Comparison of ENCODE assay signal across 21 cellular contexts in genomic region chr7:106613861-106614560, GRCh38. TPM values are rescaled to one million over a fixed set of nuclear protein-coding genes. Genes with fewer than 3 reads are reported as not detected.
DNase-seq lines count a peak whose midpoint lies in the region; ATAC-seq and TF ChIP-seq lines count a peak whose summit lies in the region.
"Had no signal": no experiment of that assay in that cellular context is flagged by ENCODE, and none has a peak within 500 bp of the region (broad histone marks: within the 10 kb centered on the region; RNA-seq: fewer than 3 reads in every experiment).

No MANE protein-coding gene starts in this region.

- ATAC-seq in RWPE2 (ENCODE audit: low read depth): no peak
- ATAC-seq: activated CD8-positive, alpha-beta T cell treated with anti-CD3 and anti-CD28 coated beads, Interleukin-2, amount 10 ng/mL, durations not matched to agents 7 days and 5 days had no signal

- DNase-seq in AG20443 (ENCODE audit: low spot score) (peak; percentile 21), RWPE2 (ENCODE audit: low spot score) (no peak), fibroblast of gingiva (ENCODE audit: low read depth) (peak; percentile 64), trophoblast cell (peak; percentile 9 to 86), posterior cingulate gyrus (no peak), DMS153 treated with DMSO at 0.1 percent for 48 hours (lab: John Stamatoyannopoulos, UW; ENCODE audit: unreplicated experiment) (no peak), anterior cingulate cortex (lab: John Stamatoyannopoulos, UW) (no peak)
- DNase-seq in activated CD4-positive, alpha-beta T cell treated with anti-CD3 and anti-CD28 coated beads, Interleukin-2, amount 50 U/mL, for 1 hour: no peak
- DNase-seq: ACHN; activated CD4-positive, CD25-positive, alpha-beta regulatory T cell; activated CD8-positive, alpha-beta T cell treated with anti-CD3 and anti-CD28 coated beads, Interleukin-2, amount 10 ng/mL, durations not matched to agents 7 days and 5 days; activated gamma-delta T cell treated with Interleukin-2 at 50 U/mL for 16 hours; CD4-positive, CD25-positive, alpha-beta regulatory T cell; foreskin melanocyte; NCI-H69; stimulated activated CD4-positive, alpha-beta T cell treated with anti-CD3 and anti-CD28 coated beads, Interleukin-4, amount 100 ng/mL, for 24 hours; stimulated activated naive CD4-positive, alpha-beta T cell treated with Interleukin-2 at 50 U/mL for 16 hours had no signal

- no peak overlapping the region for H3K4ac ChIP-seq in trophoblast cell (ENCODE audit: low read depth, low read length)

- no peak overlapping the region for H4K12ac ChIP-seq in trophoblast cell (ENCODE audit: low read depth, low read length)

- TF ChIP-seq CTCF in RWPE2 (IDR thresholded peaks at IDR 0.05; ENCODE audit: poor library complexity, severe bottlenecking): no peak

- H3K27ac ChIP-seq in RWPE2 (ENCODE audit: poor library complexity, severe bottlenecking) (peak overlapping the region; percentile 42), trophoblast cell (ENCODE audit: low read depth, low read length) (no peak overlapping the region)
- H3K27ac ChIP-seq: hepatocyte, RWPE1 had no signal

- H3K4me1 ChIP-seq in RWPE2 (ENCODE audit: insufficient read depth, poor library complexity, severe bottlenecking): peaks cover 19% of the 10 kb centered on the region
- peaks cover 0 to 5% of the 10 kb centered on the region in 2 experiments for H3K4me1 ChIP-seq in trophoblast cell (ENCODE audit: control insufficient read depth in 1 of 2, insufficient read depth in 2 of 2, low read length in 2 of 2)

- H3K4me2 ChIP-seq in trophoblast cell (ENCODE audit: low read length): no peak overlapping the region
- H3K4me2 ChIP-seq: hepatocyte had no signal

- H2BK120ac ChIP-seq in trophoblast cell (ENCODE audit: insufficient read depth, low read length, poor library complexity): no peak overlapping the region

- H3K9ac ChIP-seq in trophoblast cell (ENCODE audit: low read length): no peak overlapping the region

- H3K79me1 ChIP-seq in trophoblast cell (ENCODE audit: low read length): no peaks in the 10 kb centered on the region

- no peak overlapping the region for H2AK5ac ChIP-seq in trophoblast cell (ENCODE audit: low read length)

- H3K27me3 ChIP-seq in RWPE2 (ENCODE audit: insufficient read depth, poor library complexity, severe bottlenecking): no peaks in the 10 kb centered on the region
- H3K27me3 ChIP-seq in trophoblast cell (ENCODE audit: insufficient read depth, low read length): no peaks in the 10 kb centered on the region
- H3K27me3 ChIP-seq: hepatocyte, tibial nerve had no signal

- H3K4me3 ChIP-seq in RWPE2 (ENCODE audit: severe bottlenecking): no peak overlapping the region
- H3K4me3 ChIP-seq in trophoblast cell (ENCODE audit: low read depth, low read length): no peak overlapping the region
- H3K4me3 ChIP-seq: HAP-1, hepatocyte, tibial nerve had no signal

- H3K14ac ChIP-seq in trophoblast cell (ENCODE audit: low read length): no peak overlapping the region

- no peak overlapping the region for H4K8ac ChIP-seq in trophoblast cell (ENCODE audit: low read depth, low read length)

- peaks cover 2% of the 10 kb centered on the region for H3K9me3 ChIP-seq in RWPE2 (ENCODE audit: severe bottlenecking)
- no peaks in the 10 kb centered on the region for H3K9me3 ChIP-seq in trophoblast cell (ENCODE audit: insufficient read depth, low read depth, low read length)
- H3K9me3 ChIP-seq: HAP-1 had no signal

- intact Hi-C loops in posterior cingulate gyrus (cut with DNase I): no loop called here

- no peaks in the 10 kb centered on the region for H3K79me2 ChIP-seq in trophoblast cell (ENCODE audit: control insufficient read depth, insufficient read depth, low read length, poor library complexity)
- H3K79me2 ChIP-seq: hepatocyte had no signal

- no peak overlapping the region for H4K91ac ChIP-seq in trophoblast cell (ENCODE audit: low read depth, low read length)

- no peaks in the 10 kb centered on the region for H3K36me3 ChIP-seq in RWPE2 (ENCODE audit: low read depth)
- no peaks in the 10 kb centered on the region for H3K36me3 ChIP-seq in trophoblast cell (ENCODE audit: control insufficient read depth in 1 of 2, insufficient read depth in 2 of 2, low read length in 2 of 2)
- H3K36me3 ChIP-seq: HAP-1, tibial nerve had no signal

- no peak overlapping the region for H3K23ac ChIP-seq in trophoblast cell (ENCODE audit: low read length)

- H2BK12ac ChIP-seq in trophoblast cell (ENCODE audit: low read length): no peak overlapping the region

- H3K18ac ChIP-seq in trophoblast cell (ENCODE audit: low read length): no peak overlapping the region

- H2BK5ac ChIP-seq in trophoblast cell (ENCODE audit: low read depth, low read length, poor library complexity): no peak overlapping the region

- no peak overlapping the region for H2AFZ ChIP-seq in trophoblast cell (ENCODE audit: insufficient read depth, low read length, poor library complexity)
- H2AFZ ChIP-seq: hepatocyte had no signal

RNA-seq across cellular contexts. Expression of gene CCDC71L, which starts 46.9 kb away (rescaled TPM):
- 26.3 and 29.6 TPM in 2 replicates for polyA plus RNA-seq in trophoblast cell (2013)

Comparison
In these comparisons a context has a peak if more than half of its experiments do, and no peak if none do; other contexts are left out.
1. DNase-seq: peak in AG20443 (single experiment), fibroblast of gingiva (single experiment) and trophoblast cell (2 of 2); none in RWPE2 (single experiment), posterior cingulate gyrus (0 of 10), activated CD4-positive, alpha-beta T cell treated with anti-CD3 and anti-CD28 coated beads, Interleukin-2, amount 50 U/mL, for 1 hour (single experiment), DMS153 treated with DMSO at 0.1 percent for 48 hours (single experiment) and anterior cingulate cortex (0 of 58).